11 cellular contexts compared by ENCODE assay signal in genomic region chr16:85988723-85989313, GRCh38.
DNase-seq lines count a peak whose midpoint lies in the region; ATAC-seq and TF ChIP-seq lines count a peak whose summit lies in the region.
"Had no signal": no experiment of that assay in that cellular context is flagged by ENCODE, and none has a peak within 500 bp of the region (broad histone marks: within the 10 kb centered on the region; RNA-seq: fewer than 3 reads in every experiment).

No MANE protein-coding gene starts in this region.

- no peaks in the 10 kb centered on the region for H3K27me3 ChIP-seq in upper lobe of left lung

- peaks cover 6 to 16% (median 13%) of the 10 kb centered on the region in 4 donors for H3K4me1 ChIP-seq in upper lobe of left lung

- no peaks in the 10 kb centered on the region for H3K9me3 Mint-ChIP-seq in effector memory CD8-positive, alpha-beta T cell

- no peak overlapping the region for H3K27ac Mint-ChIP-seq in effector memory CD8-positive, alpha-beta T cell

- peak overlapping the region; percentile 50 to 63 for H3K4me3 Mint-ChIP-seq in effector memory CD8-positive, alpha-beta T cell

- H3K9me3 ChIP-seq in upper lobe of left lung: no peaks in the 10 kb centered on the region
- H3K9me3 ChIP-seq: stomach had no signal

- no peak overlapping the region for H3K27ac ChIP-seq in upper lobe of left lung
- H3K27ac ChIP-seq: RWPE1, stomach had no signal

- H3K36me3 Mint-ChIP-seq in effector memory CD8-positive, alpha-beta T cell (ENCODE audit: insufficient read depth): peaks cover 3% of the 10 kb centered on the region

- WGBS in upper lobe of left lung, 2 donors: 58 to 70% methylated on average over 12 to 13 of the region's 13 CpGs

- no peak for TF ChIP-seq POLR2A in upper lobe of left lung (IDR thresholded peaks at IDR 0.05)

- H3K36me3 ChIP-seq in upper lobe of left lung: no peaks in the 10 kb centered on the region
- H3K36me3 ChIP-seq: stomach had no signal

- H3K4me3 ChIP-seq in GM12875 (ENCODE audit: low read depth, low read length) (peak overlapping the region; percentile 18), upper lobe of left lung (no peak overlapping the region)
- H3K4me3 ChIP-seq: stomach had no signal

- TF ChIP-seq CTCF in GM12875 (IDR thresholded peaks at IDR 0.05; ENCODE audit: borderline replicate concordance, insufficient read depth, low read depth, low read length) (no peak), upper lobe of left lung (IDR thresholded peaks at IDR 0.05) (no peak)

- ATAC-seq in GM19455 (IDR thresholded peaks at IDR 0.05; ENCODE audit: unreplicated experiment) (peak; percentile 47), HG03432 (IDR thresholded peaks at IDR 0.05; ENCODE audit: unreplicated experiment) (peak; percentile 51), upper lobe of left lung (ENCODE audit: low FRiP score in 2 of 2) (no peak)
- peak; percentile 33 for ATAC-seq in effector memory CD8-positive, alpha-beta T cell (replicated peaks)

- H3K27me3 Mint-ChIP-seq in effector memory CD8-positive, alpha-beta T cell: peaks cover 13 to 50% of the 10 kb centered on the region in 2 donors

- in situ Hi-C loops in KBM-7 (cut with MboI; ENCODE audit: low pct_unique_long_range_greater_than_20kb, low sequenced_read_pairs): loop anchor here (10.0 to 25.0 kb wide), 2 partner anchors 164 to 327 kb away; no protein-coding TSS in a partner anchor

- TF ChIP-seq EP300 in upper lobe of left lung (IDR thresholded peaks at IDR 0.05): no peak

- H3K4me1 Mint-ChIP-seq in effector memory CD8-positive, alpha-beta T cell (ENCODE audit: low read depth in 2 of 2): peaks cover 33% of the 10 kb centered on the region in 2 donors

- no peak for DNase-seq in effector memory CD8-positive, alpha-beta T cell
- DNase-seq in DMS53 (lab: John Stamatoyannopoulos, UW) (no peak), superior temporal gyrus (ENCODE audit: extremely low spot score) (no peak), upper lobe of left lung (no peak), KBM-7 (no peak)
- DNase-seq: HCEC 1CT, stomach had no signal

Comparison
In these comparisons a context has a peak if more than half of its experiments do, and no peak if none do; other contexts are left out.
1. ATAC-seq: peak in GM19455 (single experiment), HG03432 (single experiment) and effector memory CD8-positive, alpha-beta T cell (single experiment); none in upper lobe of left lung (0 of 2).